In genomic region chr4:65669981-65670330, GRCh38 we compare ENCODE assay signal across 11 cellular contexts. TPM values are rescaled to one million over a fixed set of nuclear protein-coding genes. Genes with fewer than 3 reads are reported as not detected.
DNase-seq lines count a peak whose midpoint lies in the region; ATAC-seq and TF ChIP-seq lines count a peak whose summit lies in the region.
"Had no signal": no experiment of that assay in that cellular context is flagged by ENCODE, and none has a peak within 500 bp of the region (broad histone marks: within the 10 kb centered on the region; RNA-seq: fewer than 3 reads in every experiment).

No MANE protein-coding gene starts in this region.

- POLR2A ChIA-PET in HEK293 (lab: Yijun Ruan, JAX) = interaction anchor here (0.7 to 1.6 kb wide), 4 partner anchors 9 to 64 kb away, joined by 3 to 10 read pairs (median 6); no protein-coding TSS in a partner anchor

- peak overlapping the region; percentile 75 for H3K4me3 ChIP-seq in HEK293 (ENCODE audit: low read depth, low read length)
- peak overlapping the region; percentile 77 for H3K4me3 ChIP-seq in adipocyte (ENCODE audit: low read length)
- peak overlapping the region; percentile 53 for H3K4me3 ChIP-seq in iPS-18c (ENCODE audit: insufficient read depth, low read depth, low read length)
- H3K4me3 ChIP-seq in skeletal muscle tissue (ENCODE audit: low read length in 3 of 3) = peak overlapping the region; percentile 57 to 66 (median 60)

- H3K9ac ChIP-seq in adipocyte (ENCODE audit: low read length) = no peak overlapping the region
- peak overlapping the region in 1 of 3 donors; percentile 10 for H3K9ac ChIP-seq in skeletal muscle tissue (ENCODE audit: low read depth in 1 of 3, low read length in 3 of 3)

- peaks cover 13% of the 10 kb centered on the region for H3K4me1 ChIP-seq in HEK293 (ENCODE audit: control insufficient read depth, insufficient read depth, low read length)
- H3K4me1 ChIP-seq in adipocyte (ENCODE audit: control insufficient read depth, insufficient read depth, low read length) = peaks cover 25% of the 10 kb centered on the region
- H3K4me1 ChIP-seq in skeletal muscle tissue (ENCODE audit: control insufficient read depth in 3 of 3, insufficient read depth in 3 of 3, low read length in 3 of 3) = peaks cover 13 to 24% (median 19%) of the 10 kb centered on the region in 3 donors

- peaks cover 26% of the 10 kb centered on the region for H3K27me3 ChIP-seq in adipocyte (replicated peaks; ENCODE audit: control insufficient read depth, insufficient read depth, low read length)
- H3K27me3 ChIP-seq in skeletal muscle tissue (ENCODE audit: control insufficient read depth in 3 of 3, insufficient read depth in 3 of 3, low read length in 3 of 3) = peaks cover 37 to 43% (median 37%) of the 10 kb centered on the region in 3 donors

- H3K36me3 ChIP-seq in HEK293 (ENCODE audit: control insufficient read depth in 2 of 2, insufficient read depth in 1 of 2, low read length in 2 of 2) (no peaks in the 10 kb centered on the region), adipocyte (ENCODE audit: control insufficient read depth, insufficient read depth, low read length, severe bottlenecking) (no peaks in the 10 kb centered on the region), skeletal muscle tissue (ENCODE audit: control insufficient read depth in 3 of 3, insufficient read depth in 3 of 3, low read length in 3 of 3) (no peaks in the 10 kb centered on the region)

- ATAC-seq in activated CD4-positive, CD25-positive, alpha-beta regulatory T cell treated with anti-CD3 and anti-CD28 coated beads, Interleukin-2, amount 50 U/mL, for 24 hours = no peak

- CTCF ChIA-PET in HEK293 (lab: Yijun Ruan, JAX) = no interaction called here

- no peak for TF ChIP-seq CTCF in HEK293 (tag by site-specific recombination; IDR thresholded peaks at IDR 0.05)

- no peaks in the 10 kb centered on the region for H3K9me3 ChIP-seq in HEK293 (ENCODE audit: control insufficient read depth, insufficient read depth, low read depth, low read length)
- H3K9me3 ChIP-seq in adipocyte (ENCODE audit: control insufficient read depth, low read length) = no peaks in the 10 kb centered on the region
- H3K9me3 ChIP-seq in iPS-18c (ENCODE audit: control insufficient read depth, insufficient read depth, low read length) = no peaks in the 10 kb centered on the region
- no peaks in the 10 kb centered on the region for H3K9me3 ChIP-seq in skeletal muscle tissue (ENCODE audit: control insufficient read depth in 3 of 3, low read length in 3 of 3)

- H3K27ac ChIP-seq in HEK293 (ENCODE audit: extremely low read depth, low read depth, low read length) (peak overlapping the region; percentile 89), skeletal muscle tissue (ENCODE audit: low read depth, low read length) (no peak overlapping the region)

- no peak for DNase-seq in adipocyte (ENCODE audit: low read depth)
- no peak for DNase-seq in NCI-H226
- no peak for DNase-seq in NCI-H2196 treated with DMSO at 0.1 percent for 48 hours (lab: John Stamatoyannopoulos, UW; ENCODE audit: unreplicated experiment)
- no peak for DNase-seq in DMS 273 treated with DMSO at 0.1 percent for 48 hours (lab: John Stamatoyannopoulos, UW)
- DNase-seq: activated T-cell treated with anti-CD3 and anti-CD28 coated beads, Interleukin-2, amount 50 U/mL, for 4 hours; GF-D8; stimulated activated naive CD4-positive, alpha-beta T cell treated with Interleukin-2 at 50 U/mL for 16 hours had no signal

TF ChIP-seq in HEK293, 187 proteins besides CTCF, POLR2A, EP300 and RAD21:
- TF ChIP-seq ZNF629 (tag by site-specific recombination; IDR thresholded peaks at IDR 0.05) (no peak), SCRT2 (tag by site-specific recombination; IDR thresholded peaks at IDR 0.05) (no peak), ZFP37 (tag by site-specific recombination; IDR thresholded peaks at IDR 0.05) (no peak), KLF8 (tag by site-specific recombination; IDR thresholded peaks at IDR 0.05) (no peak), ZSCAN23 (tag by site-specific recombination; IDR thresholded peaks at IDR 0.05) (no peak), ZNF600 (tag by site-specific recombination; IDR thresholded peaks at IDR 0.05) (no peak), ZNF624 (tag by site-specific recombination; IDR thresholded peaks at IDR 0.05) (no peak), ZNF518A (tag by site-specific recombination; conservative IDR thresholded peaks at IDR 0.05; ENCODE audit: low read depth) (no peak), ZNF366 (tag by site-specific recombination; conservative IDR thresholded peaks at IDR 0.05) (0 out of 2 replicates have a peak, but pooled peaks have one; percentile 23), ZBTB44 (tag by site-specific recombination; IDR thresholded peaks at IDR 0.05) (no peak), ZNF335 (tag by site-specific recombination; conservative IDR thresholded peaks at IDR 0.05) (peak; percentile 73; the same call in 1 of the 2 replicates)

RNA-seq across cellular contexts. Expression of gene EPHA5, which starts 0.3 kb away (rescaled TPM):
- 1.0 TPM for total RNA-seq in skeletal muscle tissue
- total RNA-seq: activated T-cell treated with anti-CD3 and anti-CD28 coated beads, Interleukin-2, amount 50 U/mL, for 4 hours had no signal
